28 cellular contexts compared by ENCODE assay signal in genomic region chr14:76877871-76878270, GRCh38. TPM values are rescaled to one million over a fixed set of nuclear protein-coding genes. Genes with fewer than 3 reads are reported as not detected.
"Had no signal": no experiment of that assay in that cellular context is flagged by ENCODE, and none has a peak within 500 bp of the region (broad histone marks: within the 10 kb centered on the region; RNA-seq: fewer than 3 reads in every experiment).

No MANE protein-coding gene starts in this region.

- H3K4me3 ChIP-seq: breast epithelium, colonic mucosa, esophagus muscularis mucosa, gastrocnemius medialis, sigmoid colon, testis had no signal

- H3K27me3 Mint-ChIP-seq: activated naive CD8-positive, alpha-beta T cell; central memory CD8-positive, alpha-beta T cell; memory B cell; type B pancreatic cell had no signal

- H3K27me3 ChIP-seq: breast epithelium, colonic mucosa, esophagus muscularis mucosa, gastrocnemius medialis, sigmoid colon, testis had no signal

- H3K9me3 Mint-ChIP-seq: activated T-cell treated with anti-CD3 and anti-CD28 coated beads, Interleukin-2, amount 50 U/mL, for 24 hours; central memory CD8-positive, alpha-beta T cell; memory B cell; T-cell; type B pancreatic cell had no signal

- H3K36me3 Mint-ChIP-seq: activated naive CD8-positive, alpha-beta T cell; memory B cell; T-cell; type B pancreatic cell had no signal

- H3K36me3 ChIP-seq: breast epithelium, colonic mucosa, esophagus muscularis mucosa, gastrocnemius medialis, sigmoid colon had no signal

- H3K4me3 Mint-ChIP-seq: activated naive CD8-positive, alpha-beta T cell; activated T-cell treated with anti-CD3 and anti-CD28 coated beads, Interleukin-2, amount 50 U/mL, for 24 hours; central memory CD8-positive, alpha-beta T cell; memory B cell; T-cell; T-helper 2 cell treated with Interferon-gamma antibody and Interleukin-4, amounts not matched to agents 5 μg/mL and 100 μg/mL, for 36 hours; type B pancreatic cell had no signal

- H3K27ac Mint-ChIP-seq: activated naive CD8-positive, alpha-beta T cell; activated T-cell treated with anti-CD3 and anti-CD28 coated beads, Interleukin-2, amount 50 U/mL, for 24 hours; activated T-helper 2 cell treated with anti-CD3 and anti-CD28 coated beads, Interferon-gamma antibody, Interleukin-2, Interleukin-4, amounts not matched to agents 10 μg/mL and 5 μg/mL and 100 μg/mL, durations not matched to agents 14 hours and 24 hours and 36 hours; memory B cell; T-cell; T-helper 2 cell treated with Interferon-gamma antibody and Interleukin-4, amounts not matched to agents 5 μg/mL and 100 μg/mL, for 36 hours; type B pancreatic cell had no signal

- H3K4me1 Mint-ChIP-seq: central memory CD8-positive, alpha-beta T cell had no signal

- H3K27ac ChIP-seq: breast epithelium, colonic mucosa, esophagus muscularis mucosa, gastrocnemius medialis, sigmoid colon, testis had no signal

- DNase-seq: activated CD4-positive, alpha-beta T cell treated with anti-CD3 and anti-CD28 coated beads for 1 hour; activated CD8-positive, alpha-beta memory T cell treated with anti-CD3 and anti-CD28 coated beads, Interleukin-2, amount 50 U/mL, for 4 hours; activated naive CD4-positive, alpha-beta T cell; activated T-cell treated with anti-CD3 and anti-CD28 coated beads, Interleukin-2, amount 50 U/mL, for 24 hours; colonic mucosa; gastrocnemius medialis; head of caudate nucleus; hypothalamus; retina; sigmoid colon; stimulated activated CD4-positive, alpha-beta T cell treated with anti-CD3 and anti-CD28 coated beads, Interleukin-2, amount 100 ng/mL, for 48 hours; stimulated activated CD8-positive, alpha-beta memory T cell treated with anti-CD3 and anti-CD28 coated beads, Interleukin-4, amount 100 ng/mL, for 48 hours; stimulated activated naive CD4-positive, alpha-beta T cell; T-cell; testis had no signal

- H3K4me1 ChIP-seq: breast epithelium, colonic mucosa, gastrocnemius medialis, sigmoid colon had no signal

- H3K9me3 ChIP-seq: breast epithelium, colonic mucosa, esophagus muscularis mucosa, gastrocnemius medialis, sigmoid colon, testis had no signal

RNA-seq across cellular contexts. Expression of gene LRRC74A, which starts 51.7 kb away (rescaled TPM):
- total RNA-seq: activated T-helper 2 cell treated with anti-CD3 and anti-CD28 coated beads, Interferon-gamma antibody, Interleukin-2, Interleukin-4, amounts not matched to agents 10 μg/mL and 5 μg/mL and 100 μg/mL, durations not matched to agents 14 hours and 24 hours and 36 hours; astrocyte; breast epithelium; colonic mucosa; esophagus muscularis mucosa; gastrocnemius medialis; liver; osteoblast; posterior vena cava; sigmoid colon; T-cell had no signal
- polyA plus RNA-seq: liver, neural cell, sigmoid colon had no signal
